25 cellular contexts compared by ENCODE assay signal in the genomic region with DNA sequence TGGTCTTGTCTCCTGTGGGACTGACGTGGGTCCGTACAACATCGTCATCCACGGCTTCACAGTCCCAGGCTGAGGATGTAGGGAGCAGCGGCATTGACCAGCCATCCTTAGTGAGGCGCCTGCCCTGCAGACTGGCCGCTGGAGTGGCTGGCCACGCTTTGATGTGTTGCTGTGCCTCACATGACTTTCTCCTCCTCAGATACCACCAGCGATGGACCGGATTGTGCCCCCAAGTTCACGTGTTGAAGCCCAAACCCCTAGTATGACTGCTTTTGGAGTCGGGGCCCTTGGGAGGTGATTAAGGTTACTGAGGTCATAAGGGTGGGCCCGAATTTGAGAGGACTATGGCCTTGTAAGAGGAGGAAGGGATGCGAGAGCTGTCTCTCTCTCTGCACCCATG.
DNase-seq lines count a peak whose midpoint lies in the region; FAIRE-seq and TF ChIP-seq lines count a peak whose summit lies in the region.
"Had no signal": no experiment of that assay in that cellular context is flagged by ENCODE, and none has a peak within 500 bp of the region (broad histone marks: within the 10 kb centered on the region; RNA-seq: fewer than 3 reads in every experiment).

No MANE protein-coding gene starts in this region.

- intact Hi-C loops in activated T-helper 2 cell treated with anti-CD3 and anti-CD28 coated beads, Interferon-gamma antibody, Interleukin-2, Interleukin-4, amounts not matched to agents 10 μg/mL and 5 μg/mL and 100 μg/mL, durations not matched to agents 14 hours and 24 hours and 36 hours (cut with micrococcal nuclease), result no loop called here

- H3K36me3 ChIP-seq in H7 (replicated peaks; ENCODE audit: control insufficient read depth, insufficient read depth, low read length), result no peaks in the 10 kb centered on the region

- CTCF ChIA-PET in activated CD4-positive, alpha-beta T cell treated with anti-CD3 and anti-CD28 coated beads, Interleukin-2, amount 10 ng/mL, durations not matched to agents 7 days and 5 days (lab: Charles Lee), result interaction anchor here (1.1 kb wide), 1 partner anchor 14 kb away, joined by 3 read pairs; no protein-coding TSS in a partner anchor

- H3K27me3 ChIP-seq in H7 (ENCODE audit: control insufficient read depth, insufficient read depth, low read length), result no peaks in the 10 kb centered on the region

- H3K27ac Mint-ChIP-seq in activated CD4-positive, alpha-beta T cell treated with anti-CD3 and anti-CD28 coated beads, Interleukin-2, amount 10 ng/mL, durations not matched to agents 7 days and 5 days, result peak overlapping the region; percentile 94
- H3K27ac Mint-ChIP-seq in activated T-helper 2 cell treated with anti-CD3 and anti-CD28 coated beads, Interferon-gamma antibody, Interleukin-2, Interleukin-4, amounts not matched to agents 10 μg/mL and 5 μg/mL and 100 μg/mL, durations not matched to agents 14 hours and 24 hours and 36 hours, result peak overlapping the region; percentile 55
- peak overlapping the region in 2 of 3 experiments; percentile 82 to 86 for H3K27ac Mint-ChIP-seq in nephron
- no peak overlapping the region for H3K27ac Mint-ChIP-seq in osteocyte (ENCODE audit: unreplicated experiment)
- H3K27ac Mint-ChIP-seq: GM23338; IgD-negative memory B cell; natural killer cell treated with Interleukin-12 subunit alpha and Interleukin-12 subunit beta and Interleukin-15 and Interleukin-18, amount 100 ng/mL, for 72 hours; stimulated activated naive B cell treated with anti-CD40 and anti-IgM and Interleukin-4, amounts not matched to agents 10 μg/mL and 1 μg/mL and 100 μg/mL, for 72 hours had no signal

- H3K4me3 Mint-ChIP-seq in activated CD4-positive, alpha-beta T cell treated with anti-CD3 and anti-CD28 coated beads, Interleukin-2, amount 10 ng/mL, durations not matched to agents 7 days and 5 days, result no peak overlapping the region
- no peak overlapping the region for H3K4me3 Mint-ChIP-seq in activated T-helper 2 cell treated with anti-CD3 and anti-CD28 coated beads, Interferon-gamma antibody, Interleukin-2, Interleukin-4, amounts not matched to agents 10 μg/mL and 5 μg/mL and 100 μg/mL, durations not matched to agents 14 hours and 24 hours and 36 hours (ENCODE audit: low read depth)
- H3K4me3 Mint-ChIP-seq in nephron, result no peak overlapping the region
- H3K4me3 Mint-ChIP-seq in osteocyte (ENCODE audit: unreplicated experiment), result no peak overlapping the region
- H3K4me3 Mint-ChIP-seq: CD8-positive, alpha-beta T cell; GM23338; IgD-negative memory B cell; natural killer cell treated with Interleukin-12 subunit alpha and Interleukin-12 subunit beta and Interleukin-15 and Interleukin-18, amount 100 ng/mL, for 72 hours; stimulated activated naive B cell treated with anti-CD40 and anti-IgM and Interleukin-4, amounts not matched to agents 10 μg/mL and 1 μg/mL and 100 μg/mL, for 72 hours had no signal

- H3K36me3 Mint-ChIP-seq in activated CD4-positive, alpha-beta T cell treated with anti-CD3 and anti-CD28 coated beads, Interleukin-2, amount 10 ng/mL, durations not matched to agents 7 days and 5 days (ENCODE audit: low read depth), result peaks cover 1% of the 10 kb centered on the region
- no peaks in the 10 kb centered on the region for H3K36me3 Mint-ChIP-seq in activated T-helper 2 cell treated with anti-CD3 and anti-CD28 coated beads, Interferon-gamma antibody, Interleukin-2, Interleukin-4, amounts not matched to agents 10 μg/mL and 5 μg/mL and 100 μg/mL, durations not matched to agents 14 hours and 24 hours and 36 hours (ENCODE audit: low read depth)
- H3K36me3 Mint-ChIP-seq in nephron (ENCODE audit: low read depth), result no peaks in the 10 kb centered on the region
- no peaks in the 10 kb centered on the region for H3K36me3 Mint-ChIP-seq in osteocyte (ENCODE audit: unreplicated experiment)
- H3K36me3 Mint-ChIP-seq: CD8-positive, alpha-beta T cell; natural killer cell treated with Interleukin-12 subunit alpha and Interleukin-12 subunit beta and Interleukin-15 and Interleukin-18, amount 100 ng/mL, for 72 hours; stimulated activated naive B cell treated with anti-CD40 and anti-IgM and Interleukin-4, amounts not matched to agents 10 μg/mL and 1 μg/mL and 100 μg/mL, for 72 hours had no signal

- FAIRE-seq in H54 (lab: Jason Lieb, UNC), result no peak

- H3K27me3 Mint-ChIP-seq in activated CD4-positive, alpha-beta T cell treated with anti-CD3 and anti-CD28 coated beads, Interleukin-2, amount 10 ng/mL, durations not matched to agents 7 days and 5 days, result no peaks in the 10 kb centered on the region
- H3K27me3 Mint-ChIP-seq in activated T-helper 2 cell treated with anti-CD3 and anti-CD28 coated beads, Interferon-gamma antibody, Interleukin-2, Interleukin-4, amounts not matched to agents 10 μg/mL and 5 μg/mL and 100 μg/mL, durations not matched to agents 14 hours and 24 hours and 36 hours (ENCODE audit: low read depth), result no peaks in the 10 kb centered on the region
- no peaks in the 10 kb centered on the region for H3K27me3 Mint-ChIP-seq in nephron (ENCODE audit: low read depth)
- H3K27me3 Mint-ChIP-seq in osteocyte (ENCODE audit: unreplicated experiment), result no peaks in the 10 kb centered on the region
- H3K27me3 Mint-ChIP-seq: IgD-negative memory B cell had no signal

- POLR2A ChIA-PET in activated CD4-positive, alpha-beta T cell treated with anti-CD3 and anti-CD28 coated beads, Interleukin-2, amount 10 ng/mL, durations not matched to agents 7 days and 5 days (lab: Charles Lee), result no interaction called here

- no peaks in the 10 kb centered on the region for H3K9me3 Mint-ChIP-seq in activated CD4-positive, alpha-beta T cell treated with anti-CD3 and anti-CD28 coated beads, Interleukin-2, amount 10 ng/mL, durations not matched to agents 7 days and 5 days
- H3K9me3 Mint-ChIP-seq in activated T-helper 2 cell treated with anti-CD3 and anti-CD28 coated beads, Interferon-gamma antibody, Interleukin-2, Interleukin-4, amounts not matched to agents 10 μg/mL and 5 μg/mL and 100 μg/mL, durations not matched to agents 14 hours and 24 hours and 36 hours, result no peaks in the 10 kb centered on the region
- H3K9me3 Mint-ChIP-seq in nephron, result peaks cover 4% of the 10 kb centered on the region
- no peaks in the 10 kb centered on the region for H3K9me3 Mint-ChIP-seq in osteocyte (ENCODE audit: unreplicated experiment)
- H3K9me3 Mint-ChIP-seq: CD8-positive, alpha-beta T cell; GM23338; IgD-negative memory B cell; natural killer cell treated with Interleukin-12 subunit alpha and Interleukin-12 subunit beta and Interleukin-15 and Interleukin-18, amount 100 ng/mL, for 72 hours; stimulated activated naive B cell treated with anti-CD40 and anti-IgM and Interleukin-4, amounts not matched to agents 10 μg/mL and 1 μg/mL and 100 μg/mL, for 72 hours had no signal

- H3K4me1 Mint-ChIP-seq in activated CD4-positive, alpha-beta T cell treated with anti-CD3 and anti-CD28 coated beads, Interleukin-2, amount 10 ng/mL, durations not matched to agents 7 days and 5 days, result peaks cover 46% of the 10 kb centered on the region
- peaks cover 44% of the 10 kb centered on the region for H3K4me1 Mint-ChIP-seq in activated T-helper 2 cell treated with anti-CD3 and anti-CD28 coated beads, Interferon-gamma antibody, Interleukin-2, Interleukin-4, amounts not matched to agents 10 μg/mL and 5 μg/mL and 100 μg/mL, durations not matched to agents 14 hours and 24 hours and 36 hours (ENCODE audit: low read depth)
- peaks cover 63% of the 10 kb centered on the region for H3K4me1 Mint-ChIP-seq in nephron
- peaks cover 12% of the 10 kb centered on the region for H3K4me1 Mint-ChIP-seq in osteocyte (ENCODE audit: unreplicated experiment)
- H3K4me1 Mint-ChIP-seq: GM23338; stimulated activated naive B cell treated with anti-CD40 and anti-IgM and Interleukin-4, amounts not matched to agents 10 μg/mL and 1 μg/mL and 100 μg/mL, for 72 hours had no signal

- no peak for TF ChIP-seq CTCF in nephron (IDR thresholded peaks at IDR 0.05; ENCODE audit: unreplicated experiment in 3 of 3)
- no peak for TF ChIP-seq CTCF in osteocyte (IDR thresholded peaks at IDR 0.05)

- no peak for DNase-seq in activated CD4-positive, alpha-beta T cell treated with anti-CD3 and anti-CD28 coated beads, Interleukin-2, amount 10 ng/mL, durations not matched to agents 7 days and 5 days
- DNase-seq in activated CD4-positive, alpha-beta T cell treated with anti-CD3 and anti-CD28 coated beads for 1 hour, result no peak
- DNase-seq in H7 (peak; percentile 24), H54 (ENCODE audit: insufficient read length, low spot score) (no peak), osteocyte (ENCODE audit: extremely low spot score, unreplicated experiment) (no peak)
- DNase-seq in activated T-helper 2 cell treated with anti-CD3 and anti-CD28 coated beads, Interferon-gamma antibody, Interleukin-2, Interleukin-4, amounts not matched to agents 10 μg/mL and 5 μg/mL and 100 μg/mL, durations not matched to agents 14 hours and 24 hours and 36 hours (ENCODE audit: low spot score), result no peak
- DNase-seq: activated CD4-positive, alpha-beta T cell treated with anti-CD3 and anti-CD28 coated beads for 48 hours; activated CD8-positive, alpha-beta memory T cell treated with anti-CD3 and anti-CD28 coated beads, Interleukin-2, amount 50 U/mL, for 4 hours; activated gamma-delta T cell; AML-193; anterior cingulate cortex; CD8-positive, alpha-beta T cell; foreskin melanocyte; MV-4-11; NCI-H1436 treated with DMSO at 0.1 percent for 48 hours; NCI-H2081 treated with DMSO at 0.1 percent for 48 hours; NCI-H526; retina; stimulated activated naive B cell treated with anti-CD40 and anti-IgM and Interleukin-4, amounts not matched to agents 10 μg/mL and 1 μg/mL and 100 μg/mL, for 72 hours had no signal

- TF ChIP-seq POLR2A in H54 (IDR thresholded peaks at IDR 0.05; ENCODE audit: low read depth, low read length), result no peak

- no peak overlapping the region for H3K4me3 ChIP-seq in H7 (ENCODE audit: insufficient read depth, low read depth, low read length)
- H3K4me3 ChIP-seq: GM23338, lung, skin epidermis had no signal
